17 cellular contexts compared by ENCODE assay signal in the genomic region with DNA sequence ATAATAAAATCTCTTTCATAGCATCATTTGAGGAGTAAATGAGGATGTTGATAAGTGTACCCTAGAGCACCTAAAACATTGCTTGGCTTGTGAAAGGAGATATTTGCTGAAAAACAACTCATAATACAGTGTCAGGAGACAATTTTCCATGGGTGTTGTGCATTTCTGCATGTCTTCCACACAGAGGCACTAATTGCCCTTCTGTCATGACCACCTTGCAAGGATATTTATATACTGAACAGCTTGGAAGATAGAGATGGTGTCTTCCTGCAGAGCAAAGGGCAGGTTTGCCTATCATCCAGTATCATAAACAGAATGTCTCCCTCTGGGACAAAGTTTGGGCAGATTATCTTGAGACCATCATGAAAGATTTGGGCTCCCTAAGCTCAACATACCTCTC.
DNase-seq lines count a peak whose midpoint lies in the region; ATAC-seq and TF ChIP-seq lines count a peak whose summit lies in the region.
"Had no signal": no experiment of that assay in that cellular context is flagged by ENCODE, and none has a peak within 500 bp of the region (broad histone marks: within the 10 kb centered on the region; RNA-seq: fewer than 3 reads in every experiment).

No MANE protein-coding gene starts in this region.

- H3F3A ChIP-seq in SK-N-SH (replicated peaks; ENCODE audit: insufficient read depth): no peaks in the 10 kb centered on the region
- no peaks in the 10 kb centered on the region for H3F3A ChIP-seq in MM.1S (ENCODE audit: insufficient read depth, low read length)

- no peaks in the 10 kb centered on the region; a peak in 1 of 4 replicates for H3K4me1 ChIP-seq in SK-N-SH (ENCODE audit: control insufficient read depth in 1 of 2, insufficient read depth in 2 of 2, low read depth in 1 of 2, low read length in 1 of 2)
- H3K4me1 ChIP-seq in MM.1S (ENCODE audit: low read length): no peaks in the 10 kb centered on the region
- H3K4me1 ChIP-seq in osteoblast (ENCODE audit: insufficient read depth, low read length): no peaks in the 10 kb centered on the region
- H3K4me1 ChIP-seq: thyroid gland had no signal

- no peak for TF ChIP-seq CTCF in SK-N-SH (IDR thresholded peaks at IDR 0.05)
- peak; percentile 14; the same call in 1 of the 2 replicates for TF ChIP-seq CTCF in MM.1S (IDR thresholded peaks at IDR 0.05; ENCODE audit: low read length)
- TF ChIP-seq CTCF in WTC11 (IDR thresholded peaks at IDR 0.05): no peak
- no peak for TF ChIP-seq CTCF in osteoblast (IDR thresholded peaks at IDR 0.05; ENCODE audit: extremely low read depth, low read depth, low read length)

- peaks cover 6% of the 10 kb centered on the region for H3K9me3 Mint-ChIP-seq in WTC11
- H3K9me3 Mint-ChIP-seq: memory B cell had no signal

- no peak overlapping the region for H3K27ac Mint-ChIP-seq in WTC11
- H3K27ac Mint-ChIP-seq: memory B cell had no signal

- ATAC-seq in SK-N-SH treated with all-trans-retinoic acid at 6 μM for 48 hours: no peak
- peak; percentile 56 for ATAC-seq in WTC11
- no peak for ATAC-seq in GM21390 (IDR thresholded peaks at IDR 0.05; ENCODE audit: unreplicated experiment)

- H3K9me2 ChIP-seq in SK-N-SH: no peaks in the 10 kb centered on the region
- no peaks in the 10 kb centered on the region for H3K9me2 ChIP-seq in MM.1S (replicated peaks; ENCODE audit: insufficient read depth, low read length)

- H3K27me3 Mint-ChIP-seq in WTC11 (ENCODE audit: low read depth): no peaks in the 10 kb centered on the region

- peak; percentile 46 for TF ChIP-seq RAD21 in SK-N-SH (IDR thresholded peaks at IDR 0.05; ENCODE audit: low read length)

- peaks cover 20% of the 10 kb centered on the region for H3K4me1 Mint-ChIP-seq in WTC11
- H3K4me1 Mint-ChIP-seq: memory B cell had no signal

- H3K9me3 ChIP-seq in SK-N-SH (no peaks in the 10 kb centered on the region), MM.1S (replicated peaks; ENCODE audit: insufficient read depth, low read length) (no peaks in the 10 kb centered on the region), osteoblast (ENCODE audit: low read depth, low read length) (no peaks in the 10 kb centered on the region), MG63 (no peaks in the 10 kb centered on the region)
- H3K9me3 ChIP-seq: thyroid gland had no signal

- H3K79me2 ChIP-seq in SK-N-SH (ENCODE audit: insufficient read depth) (no peaks in the 10 kb centered on the region), MM.1S (ENCODE audit: low read length) (no peaks in the 10 kb centered on the region), osteoblast (ENCODE audit: insufficient read depth, low read length) (no peaks in the 10 kb centered on the region)

- H4K20me1 ChIP-seq in SK-N-SH (ENCODE audit: insufficient read depth): no peaks in the 10 kb centered on the region
- H4K20me1 ChIP-seq in MM.1S (ENCODE audit: insufficient read depth, low read length): no peaks in the 10 kb centered on the region
- no peaks in the 10 kb centered on the region for H4K20me1 ChIP-seq in osteoblast (ENCODE audit: insufficient read depth, low read length)

- no peak overlapping the region for H3K4me3 Mint-ChIP-seq in WTC11
- H3K4me3 Mint-ChIP-seq: memory B cell had no signal

- CTCF ChIA-PET in SK-N-SH (lab: Yijun Ruan, JAX): interaction anchor here (1.0 kb wide), 2 partner anchors 9 to 246 kb away, joined by 3 read pairs; no protein-coding TSS in a partner anchor
- CTCF ChIA-PET in WTC11 (lab: Charles Lee): interaction anchor here (1.3 kb wide), 1 partner anchor 503 kb away, joined by 6 read pairs; no protein-coding TSS in a partner anchor

- no peak for TF ChIP-seq EP300 in SK-N-SH (IDR thresholded peaks at IDR 0.05; ENCODE audit: borderline replicate concordance in 1 of 2, low read depth in 1 of 2, low read length in 1 of 2)

- H2AFZ ChIP-seq in SK-N-SH (ENCODE audit: low read depth) (no peak overlapping the region), MM.1S (ENCODE audit: low read length) (no peak overlapping the region), osteoblast (ENCODE audit: low read length) (no peak overlapping the region)
- H2AFZ ChIP-seq: GM23248 had no signal

- H3K27ac ChIP-seq in SK-N-SH (ENCODE audit: low read depth in 2 of 2, low read length in 1 of 2) (no peak overlapping the region), MM.1S (ENCODE audit: low read length) (no peak overlapping the region), osteoblast (ENCODE audit: low read depth, low read length) (no peak overlapping the region)
- H3K27ac ChIP-seq: GM23248, thyroid gland had no signal

- no peaks in the 10 kb centered on the region for H3K27me3 ChIP-seq in SK-N-SH (ENCODE audit: insufficient read depth)
- H3K27me3 ChIP-seq in MM.1S (replicated peaks; ENCODE audit: insufficient read depth, low read length): no peaks in the 10 kb centered on the region
- H3K27me3 ChIP-seq in osteoblast (ENCODE audit: insufficient read depth, low read length): no peaks in the 10 kb centered on the region
- H3K27me3 ChIP-seq in MG63: no peaks in the 10 kb centered on the region
- H3K27me3 ChIP-seq: thyroid gland had no signal

- H3K4me2 ChIP-seq in SK-N-SH: no peak overlapping the region
- H3K4me2 ChIP-seq in MM.1S (ENCODE audit: low read depth, low read length): no peak overlapping the region
- no peak overlapping the region for H3K4me2 ChIP-seq in osteoblast (ENCODE audit: insufficient read depth, low read length)

- no peaks in the 10 kb centered on the region for H3K36me3 ChIP-seq in SK-N-SH (replicated peaks in 1 of 2; ENCODE audit: control insufficient read depth in 1 of 2, insufficient read depth in 2 of 2, low read length in 1 of 2)
- no peaks in the 10 kb centered on the region for H3K36me3 ChIP-seq in MM.1S (replicated peaks; ENCODE audit: insufficient read depth, low read length)
- H3K36me3 ChIP-seq in osteoblast (ENCODE audit: insufficient read depth, low read length): no peaks in the 10 kb centered on the region
- H3K36me3 ChIP-seq in MG63: no peaks in the 10 kb centered on the region
- H3K36me3 ChIP-seq: thyroid gland had no signal

- POLR2A ChIA-PET in SK-N-SH (lab: Yijun Ruan, JAX): no interaction called here
- POLR2A ChIA-PET in WTC11 (lab: Charles Lee): no interaction called here

- DNase-seq in SK-N-SH (no peak), MM.1S (peak; percentile 32), WTC11 (ENCODE audit: low spot score) (no peak), osteoblast (ENCODE audit: insufficient read length, low spot score, missing footprints) (peak; percentile 15), MG63 (no peak), NCI-H2029 treated with DMSO at 0.1 percent for 48 hours (lab: John Stamatoyannopoulos, UW) (no peak)
- DNase-seq: activated T-cell treated with anti-CD3 and anti-CD28 coated beads, Interleukin-2, amount 50 U/mL, for 48 hours; amniotic stem cell; COR-L47; GM23248; NCI-H1048; stimulated activated CD4-positive, alpha-beta T cell treated with anti-CD3 and anti-CD28 coated beads, Interleukin-2, amount 100 ng/mL, for 48 hours; stimulated activated CD8-positive, alpha-beta memory T cell treated with anti-CD3 and anti-CD28 coated beads, Interleukin-4, amount 100 ng/mL, for 48 hours; thyroid gland had no signal

- H3K9ac ChIP-seq in SK-N-SH: no peak overlapping the region
- no peak overlapping the region for H3K9ac ChIP-seq in MM.1S (ENCODE audit: low read length)
- H3K9ac ChIP-seq: GM23248 had no signal

- no peaks in the 10 kb centered on the region for H3K36me3 Mint-ChIP-seq in WTC11
- H3K36me3 Mint-ChIP-seq: memory B cell had no signal

- no peak overlapping the region for H3K4me3 ChIP-seq in SK-N-SH (ENCODE audit: low read depth in 2 of 2, low read length in 1 of 2)
- H3K4me3 ChIP-seq in MM.1S (ENCODE audit: low read length): no peak overlapping the region
- H3K4me3 ChIP-seq in osteoblast (ENCODE audit: insufficient read depth, low read length): no peak overlapping the region
- no peak overlapping the region for H3K4me3 ChIP-seq in MG63
- H3K4me3 ChIP-seq: GM23248, thyroid gland had no signal

TF ChIP-seq in SK-N-SH, 30 proteins besides CTCF, POLR2A, EP300 and RAD21:
- no peak for TF ChIP-seq ELF1 (IDR thresholded peaks at IDR 0.05)
TF ChIP-seq in SK-N-SH: peak in this region for 0.

TF ChIP-seq in SK-N-SH treated with all-trans-retinoic acid at 6 μM for 48 hours, 23 proteins besides CTCF, POLR2A, EP300 and RAD21:
- TF ChIP-seq ZNF565 (CRISPR knock-in tag; conservative IDR thresholded peaks at IDR 0.05; ENCODE audit: low read depth): no peak
- TF ChIP-seq TOX (CRISPR knock-in tag; IDR thresholded peaks at IDR 0.05; ENCODE audit: borderline replicate concordance): no peak
- TF ChIP-seq ZNF8 (CRISPR knock-in tag; IDR thresholded peaks at IDR 0.05): no peak

TF ChIP-seq in WTC11, 78 proteins besides CTCF, POLR2A, EP300 and RAD21:
- TF ChIP-seq ZBTB21 (CRISPR knock-in tag; IDR thresholded peaks at IDR 0.05; ENCODE audit: borderline replicate concordance): no peak
- no peak for TF ChIP-seq JUN (CRISPR knock-in tag; IDR thresholded peaks at IDR 0.05)

Comparison
In these comparisons a context has a peak if more than half of its experiments do, and no peak if none do; other contexts are left out.
1. DNase-seq: peak in MM.1S (single experiment) and osteoblast (single experiment); none in SK-N-SH (single experiment), WTC11 (single experiment), MG63 (single experiment) and NCI-H2029 treated with DMSO at 0.1 percent for 48 hours (single experiment).